Comparison of ENCODE assay signal across 18 cellular contexts in genomic region chr2:101395545-101396351, GRCh38. TPM values are rescaled to one million over a fixed set of nuclear protein-coding genes. Genes with fewer than 3 reads are reported as not detected.
DNase-seq lines count a peak whose midpoint lies in the region; ATAC-seq and TF ChIP-seq lines count a peak whose summit lies in the region.
"Had no signal": no experiment of that assay in that cellular context is flagged by ENCODE, and none has a peak within 500 bp of the region (broad histone marks: within the 10 kb centered on the region; RNA-seq: fewer than 3 reads in every experiment).

No MANE protein-coding gene starts in this region.

- no peak overlapping the region for H4K12ac ChIP-seq in trophoblast cell (ENCODE audit: low read depth, low read length)

- TF ChIP-seq EP300 in SK-N-SH (IDR thresholded peaks at IDR 0.05; ENCODE audit: borderline replicate concordance in 1 of 2, low read depth in 1 of 2, low read length in 1 of 2), result no peak

- H4K20me1 ChIP-seq in SK-N-SH (ENCODE audit: insufficient read depth), result no peaks in the 10 kb centered on the region
- no peaks in the 10 kb centered on the region for H4K20me1 ChIP-seq in fibroblast of lung (ENCODE audit: control insufficient read depth, extremely low read depth, insufficient read depth, low read length)

- CTCF ChIA-PET in activated CD4-positive, alpha-beta memory T cell treated with anti-CD3 and anti-CD28 coated beads for 36 hours (lab: Charles Lee), result interaction anchor here (0.5 to 0.8 kb wide), 3 partner anchors 9 to 495 kb away, joined by 4 read pairs; partner anchors contain the start of gene CREG2
- CTCF ChIA-PET in activated CD4-positive, alpha-beta memory T cell treated with anti-CD3 and anti-CD28 coated beads, Interleukin-2, amount 10 ng/mL, durations not matched to agents 7 days and 5 days (lab: Charles Lee), result interaction anchor here (1.0 to 1.5 kb wide), 2 partner anchors 10 to 54 kb away, joined by 3 to 4 read pairs; no protein-coding TSS in a partner anchor
- CTCF ChIA-PET in SK-N-SH (lab: Yijun Ruan, JAX), result interaction anchor here (0.8 to 5.4 kb wide), 3 partner anchors 8 to 56 kb away, joined by 4 to 34 read pairs (median 6); partner anchors contain the start of gene CREG2

- POLR2A ChIA-PET in activated CD4-positive, alpha-beta memory T cell treated with anti-CD3 and anti-CD28 coated beads for 36 hours (lab: Charles Lee), result no interaction called here
- POLR2A ChIA-PET in activated CD4-positive, alpha-beta memory T cell treated with anti-CD3 and anti-CD28 coated beads, Interleukin-2, amount 10 ng/mL, durations not matched to agents 7 days and 5 days (lab: Charles Lee), result interaction anchor here (1.2 kb wide), 1 partner anchor 87 kb away, joined by 5 read pairs; the partner anchor contains the start of gene RNF149
- POLR2A ChIA-PET in SK-N-SH (lab: Yijun Ruan, JAX), result interaction anchor here (0.7 kb wide), 1 partner anchor 1555 kb away, joined by 3 read pairs; no protein-coding TSS in a partner anchor

- H3K79me2 ChIP-seq in SK-N-SH (ENCODE audit: insufficient read depth) (no peaks in the 10 kb centered on the region), fibroblast of lung (ENCODE audit: control insufficient read depth, insufficient read depth, low read length) (no peaks in the 10 kb centered on the region), trophoblast cell (ENCODE audit: control insufficient read depth, insufficient read depth, low read length, poor library complexity) (no peaks in the 10 kb centered on the region)

- no peaks in the 10 kb centered on the region for H3K9me2 ChIP-seq in SK-N-SH

- no peak overlapping the region for H3K18ac ChIP-seq in trophoblast cell (ENCODE audit: low read length)

- H3K4me1 Mint-ChIP-seq in activated CD4-positive, alpha-beta memory T cell treated with anti-CD3 and anti-CD28 coated beads for 36 hours (ENCODE audit: low read depth), result peaks cover 10% of the 10 kb centered on the region
- H3K4me1 Mint-ChIP-seq in activated CD4-positive, alpha-beta memory T cell treated with anti-CD3 and anti-CD28 coated beads, Interleukin-2, amount 10 ng/mL, durations not matched to agents 7 days and 5 days, result peaks cover 13% of the 10 kb centered on the region
- H3K4me1 Mint-ChIP-seq in type B pancreatic cell (ENCODE audit: unreplicated experiment), result no peaks in the 10 kb centered on the region
- H3K4me1 Mint-ChIP-seq: CD4-positive, alpha-beta memory T cell had no signal

- no peak for TF ChIP-seq RAD21 in SK-N-SH (IDR thresholded peaks at IDR 0.05; ENCODE audit: low read length)

- H2BK5ac ChIP-seq in trophoblast cell (ENCODE audit: low read depth, low read length, poor library complexity), result no peak overlapping the region

- no peaks in the 10 kb centered on the region for H3K79me1 ChIP-seq in trophoblast cell (ENCODE audit: low read length)

- H3K36me3 ChIP-seq in SK-N-SH (replicated peaks in 1 of 2; ENCODE audit: control insufficient read depth in 1 of 2, insufficient read depth in 2 of 2, low read length in 1 of 2) (no peaks in the 10 kb centered on the region), fibroblast of lung (ENCODE audit: control insufficient read depth, insufficient read depth, low read length) (peaks cover 2% of the 10 kb centered on the region), trophoblast cell (ENCODE audit: control insufficient read depth in 1 of 2, insufficient read depth in 2 of 2, low read length in 2 of 2) (no peaks in the 10 kb centered on the region)
- H3K36me3 ChIP-seq: left ventricle myocardium inferior, tibial nerve had no signal

- no peak for ATAC-seq in HG03354 (IDR thresholded peaks at IDR 0.05; ENCODE audit: poor library complexity, severe bottlenecking, unreplicated experiment)

- H3K9ac ChIP-seq in SK-N-SH (peak overlapping the region; percentile 53; the same call in 1 of the 2 replicates), fibroblast of lung (ENCODE audit: insufficient read depth, low read length) (no peak overlapping the region), trophoblast cell (ENCODE audit: low read length) (no peak overlapping the region)

- H3K27me3 Mint-ChIP-seq in activated CD4-positive, alpha-beta memory T cell treated with anti-CD3 and anti-CD28 coated beads for 36 hours, result peaks cover 12% of the 10 kb centered on the region
- H3K27me3 Mint-ChIP-seq in activated CD4-positive, alpha-beta memory T cell treated with anti-CD3 and anti-CD28 coated beads, Interleukin-2, amount 10 ng/mL, durations not matched to agents 7 days and 5 days, result peaks cover 27% of the 10 kb centered on the region
- peaks cover 69% of the 10 kb centered on the region for H3K27me3 Mint-ChIP-seq in type B pancreatic cell

- H2AFZ ChIP-seq in SK-N-SH (ENCODE audit: low read depth) (peak overlapping the region; percentile 75), fibroblast of lung (ENCODE audit: low read length) (no peak overlapping the region), trophoblast cell (ENCODE audit: insufficient read depth, low read length, poor library complexity) (no peak overlapping the region)

- TF ChIP-seq CTCF in SK-N-SH (IDR thresholded peaks at IDR 0.05) (no peak), fibroblast of lung (conservative IDR thresholded peaks at IDR 0.05 in 1 of 2, IDR thresholded peaks at IDR 0.05 in 1 of 2; ENCODE audit: low read depth in 1 of 2, low read length in 2 of 2) (no peak), type B pancreatic cell (conservative IDR thresholded peaks at IDR 0.05) (no peak)

- peak; percentile 16 for DNase-seq in activated CD4-positive, alpha-beta memory T cell treated with anti-CD3 and anti-CD28 coated beads for 36 hours
- DNase-seq in activated CD4-positive, alpha-beta memory T cell treated with anti-CD3 and anti-CD28 coated beads, Interleukin-2, amount 10 ng/mL, durations not matched to agents 7 days and 5 days, result no peak
- DNase-seq in SK-N-SH (no peak), fibroblast of lung (ENCODE audit: low read depth in 2 of 2) (peak in 1 of 2 donors; percentile 16), type B pancreatic cell (ENCODE audit: extremely low spot score, unreplicated experiment) (no peak), caudate nucleus (lab: John Stamatoyannopoulos, UW) (no peak), trophoblast cell (no peak)
- DNase-seq: activated CD4-positive, alpha-beta T cell treated with anti-CD3 and anti-CD28 coated beads for 1 hour; activated CD8-positive, alpha-beta memory T cell treated with anti-CD3 and anti-CD28 coated beads, Interleukin-2, amount 50 U/mL, for 48 hours; CD4-positive, alpha-beta memory T cell; Karpas-422; left ventricle myocardium inferior; NCI-H1105 treated with DMSO at 0.1 percent for 48 hours; NCI-H774; T-helper 9 cell had no signal

- no peak overlapping the region for H3K14ac ChIP-seq in trophoblast cell (ENCODE audit: low read length)

- H3K4me3 ChIP-seq in SK-N-SH (ENCODE audit: low read depth in 2 of 2, low read length in 1 of 2), result peak overlapping the region; percentile 6 to 23; a peak in 3 of 4 replicates
- H3K4me3 ChIP-seq in fibroblast of lung (replicated peaks in 1 of 4; ENCODE audit: control extremely low read depth in 1 of 4, insufficient read depth in 1 of 4, low read depth in 3 of 4, low read length in 4 of 4), result peak overlapping the region in 1 of 4 experiments; percentile 18
- H3K4me3 ChIP-seq in trophoblast cell (ENCODE audit: low read depth, low read length), result no peak overlapping the region
- H3K4me3 ChIP-seq: left ventricle myocardium inferior, tibial nerve had no signal

- H2AK5ac ChIP-seq in trophoblast cell (ENCODE audit: low read length), result no peak overlapping the region

- no peaks in the 10 kb centered on the region for H3K36me3 Mint-ChIP-seq in activated CD4-positive, alpha-beta memory T cell treated with anti-CD3 and anti-CD28 coated beads for 36 hours
- no peaks in the 10 kb centered on the region for H3K36me3 Mint-ChIP-seq in activated CD4-positive, alpha-beta memory T cell treated with anti-CD3 and anti-CD28 coated beads, Interleukin-2, amount 10 ng/mL, durations not matched to agents 7 days and 5 days (ENCODE audit: low read depth)
- H3K36me3 Mint-ChIP-seq in type B pancreatic cell, result peaks cover 3% of the 10 kb centered on the region

- no peak overlapping the region for H2BK120ac ChIP-seq in trophoblast cell (ENCODE audit: insufficient read depth, low read length, poor library complexity)

- H3K4ac ChIP-seq in trophoblast cell (ENCODE audit: low read depth, low read length), result no peak overlapping the region

- no peak overlapping the region for H3K4me3 Mint-ChIP-seq in activated CD4-positive, alpha-beta memory T cell treated with anti-CD3 and anti-CD28 coated beads for 36 hours
- H3K4me3 Mint-ChIP-seq in activated CD4-positive, alpha-beta memory T cell treated with anti-CD3 and anti-CD28 coated beads, Interleukin-2, amount 10 ng/mL, durations not matched to agents 7 days and 5 days, result no peak overlapping the region
- H3K4me3 Mint-ChIP-seq in type B pancreatic cell, result peak overlapping the region; percentile 50
- H3K4me3 Mint-ChIP-seq: activated naive CD8-positive, alpha-beta T cell; CD4-positive, alpha-beta memory T cell had no signal

- H3K4me2 ChIP-seq in SK-N-SH (peak overlapping the region; percentile 61), fibroblast of lung (ENCODE audit: extremely low read depth, insufficient read depth, low read length) (no peak overlapping the region), trophoblast cell (ENCODE audit: low read length) (no peak overlapping the region)

- H3K27ac ChIP-seq in SK-N-SH (ENCODE audit: low read depth in 2 of 2, low read length in 1 of 2) (peak overlapping the region in 1 of 2 experiments; percentile 88; a peak in 3 of 4 replicates), fibroblast of lung (ENCODE audit: insufficient read depth, low read length) (peak overlapping the region; percentile 71), caudate nucleus (ENCODE audit: low read depth, low read length) (no peak overlapping the region), trophoblast cell (ENCODE audit: low read depth, low read length) (no peak overlapping the region)
- H3K27ac ChIP-seq: left ventricle myocardium inferior, tibial nerve had no signal

- H3K27me3 ChIP-seq in SK-N-SH (ENCODE audit: insufficient read depth), result no peaks in the 10 kb centered on the region
- H3K27me3 ChIP-seq in fibroblast of lung (ENCODE audit: control insufficient read depth, insufficient read depth, low read length), result no peaks in the 10 kb centered on the region
- H3K27me3 ChIP-seq in trophoblast cell (ENCODE audit: insufficient read depth, low read length), result no peaks in the 10 kb centered on the region

- no peaks in the 10 kb centered on the region for H3K9me3 Mint-ChIP-seq in activated CD4-positive, alpha-beta memory T cell treated with anti-CD3 and anti-CD28 coated beads for 36 hours
- no peaks in the 10 kb centered on the region for H3K9me3 Mint-ChIP-seq in activated CD4-positive, alpha-beta memory T cell treated with anti-CD3 and anti-CD28 coated beads, Interleukin-2, amount 10 ng/mL, durations not matched to agents 7 days and 5 days
- no peaks in the 10 kb centered on the region for H3K9me3 Mint-ChIP-seq in type B pancreatic cell
- H3K9me3 Mint-ChIP-seq: CD4-positive, alpha-beta memory T cell had no signal

- H4K91ac ChIP-seq in trophoblast cell (ENCODE audit: low read depth, low read length), result no peak overlapping the region

- 61% methylated on average over 6 of the region's 6 CpGs for WGBS in SK-N-SH (ENCODE audit: low lambda C conversion rate)
- 100% methylated on average over 2 of the region's 6 CpGs for WGBS in trophoblast cell (ENCODE audit: extremely low coverage, insufficient coverage, insufficient read length)

- H3K9me3 ChIP-seq in SK-N-SH, result no peaks in the 10 kb centered on the region
- no peaks in the 10 kb centered on the region for H3K9me3 ChIP-seq in fibroblast of lung (ENCODE audit: control insufficient read depth, insufficient read depth, low read depth, low read length)
- H3K9me3 ChIP-seq in trophoblast cell (ENCODE audit: insufficient read depth, low read depth, low read length), result peaks cover 2% of the 10 kb centered on the region
- H3K9me3 ChIP-seq: left ventricle myocardium inferior, tibial nerve had no signal

- no peak overlapping the region for H2BK12ac ChIP-seq in trophoblast cell (ENCODE audit: low read length)

- H3F3A ChIP-seq in SK-N-SH (replicated peaks; ENCODE audit: insufficient read depth), result peaks cover 15% of the 10 kb centered on the region

- no peak overlapping the region for H4K8ac ChIP-seq in trophoblast cell (ENCODE audit: low read depth, low read length)

- no peak overlapping the region for H3K27ac Mint-ChIP-seq in activated CD4-positive, alpha-beta memory T cell treated with anti-CD3 and anti-CD28 coated beads for 36 hours
- no peak overlapping the region for H3K27ac Mint-ChIP-seq in activated CD4-positive, alpha-beta memory T cell treated with anti-CD3 and anti-CD28 coated beads, Interleukin-2, amount 10 ng/mL, durations not matched to agents 7 days and 5 days
- H3K27ac Mint-ChIP-seq in type B pancreatic cell, result peak overlapping the region; percentile 27
- H3K27ac Mint-ChIP-seq: activated naive CD8-positive, alpha-beta T cell had no signal

- H3K4me1 ChIP-seq in SK-N-SH (ENCODE audit: control insufficient read depth in 1 of 2, insufficient read depth in 2 of 2, low read depth in 1 of 2, low read length in 1 of 2), result peaks cover 0 to 8% of the 10 kb centered on the region in 2 experiments; a peak in 2 of 4 replicates
- H3K4me1 ChIP-seq in fibroblast of lung (ENCODE audit: control insufficient read depth, extremely low read depth, insufficient read depth, low read length), result peaks cover 8% of the 10 kb centered on the region
- no peaks in the 10 kb centered on the region for H3K4me1 ChIP-seq in trophoblast cell (ENCODE audit: control insufficient read depth in 1 of 2, insufficient read depth in 2 of 2, low read length in 2 of 2)
- H3K4me1 ChIP-seq: left ventricle myocardium inferior, tibial nerve had no signal

- no peak overlapping the region for H3K23ac ChIP-seq in trophoblast cell (ENCODE audit: low read length)

- intact Hi-C loops in activated CD4-positive, alpha-beta memory T cell treated with anti-CD3 and anti-CD28 coated beads for 36 hours (cut with micrococcal nuclease), result no loop called here

RNA-seq across cellular contexts. Expression of gene CREG2, which starts 8.4 kb away (rescaled TPM):
- not detected for total RNA-seq in activated CD4-positive, alpha-beta memory T cell treated with anti-CD3 and anti-CD28 coated beads for 36 hours
- under 1 TPM; 0.65 to 0.98 TPM for total RNA-seq in activated CD4-positive, alpha-beta memory T cell treated with anti-CD3 and anti-CD28 coated beads, Interleukin-2, amount 10 ng/mL, durations not matched to agents 7 days and 5 days
- polyA plus RNA-seq in SK-N-SH (2012; rRNA removed), result 1.1 and 1.4 TPM in 2 replicates
- 0.75 and 0.93 TPM in 2 replicates for polyA plus RNA-seq in SK-N-SH (2012; cell fraction: cytosol; rRNA removed)
- polyA plus RNA-seq in SK-N-SH (2012; cell fraction: nucleus; rRNA removed), result 0.44 and 0.83 TPM in 2 replicates
- under 0.01 and 0.50 TPM in 2 replicates for total RNA-seq in fibroblast of lung
- polyA plus RNA-seq in fibroblast of lung, result 0.08 and 0.84 TPM in 2 replicates
- 0.36 TPM in 1 of 2 replicates, not detected in the other for polyA plus RNA-seq in fibroblast of lung (2012)
- 0.59 TPM in 1 of 2 replicates, not detected in the other for polyA minus RNA-seq in fibroblast of lung (ENCODE audit: low replicate concordance)
- 1.9 and 4.2 TPM in 2 replicates for total RNA-seq in type B pancreatic cell (ENCODE audit: low replicate concordance)
- 0.22 TPM in 2 replicates for polyA plus RNA-seq in trophoblast cell (2013)
- total RNA-seq: CD4-positive, alpha-beta memory T cell; left ventricle myocardium inferior; tibial nerve had no signal
